Comparison of ENCODE assay signal across 12 cellular contexts in genomic region chr15:89500397-89501270, GRCh38. TPM values are rescaled to one million over a fixed set of nuclear protein-coding genes. Genes with fewer than 3 reads are reported as not detected.
A peak's percentile ranks its signal among the peaks of the same experiment; 100 is the strongest.
DNase-seq lines count a peak whose midpoint lies in the region; ATAC-seq and TF ChIP-seq lines count a peak whose summit lies in the region.
"Had no signal": no experiment of that assay in that cellular context is flagged by ENCODE, and none has a peak within 500 bp of the region (broad histone marks: within the 10 kb centered on the region; RNA-seq: fewer than 3 reads in every experiment).

No MANE protein-coding gene starts in this region.

- peaks cover 0 to 2% of the 10 kb centered on the region in 2 donors for H3K27me3 ChIP-seq in esophagus (ENCODE audit: control insufficient read depth in 1 of 2, insufficient read depth in 2 of 2, low read length in 2 of 2)
- peaks cover 9% of the 10 kb centered on the region for H3K27me3 ChIP-seq in vagina
- H3K27me3 ChIP-seq in body of pancreas, result no peaks in the 10 kb centered on the region

- DNase-seq in cardiac septum (ENCODE audit: low spot score), result peak; percentile 66
- DNase-seq in Right ventricle myocardium inferior (ENCODE audit: missing footprints), result no peak
- DNase-seq in OCI-LY7 (ENCODE audit: low spot score), result peak; percentile 13
- no peak for DNase-seq in vagina (ENCODE audit: extremely low spot score in 2 of 2)
- DNase-seq in HuH-7 (ENCODE audit: low spot score), result no peak
- no peak for DNase-seq in body of pancreas
- DNase-seq: C1 segment of cervical spinal cord; effector CD4-positive, alpha-beta T cell; NCI-H1417 treated with DMSO at 0.1 percent for 48 hours had no signal

- H3K9me3 ChIP-seq in OCI-LY7 (ENCODE audit: low read length) (no peaks in the 10 kb centered on the region), esophagus (ENCODE audit: control insufficient read depth in 2 of 2, insufficient read depth in 1 of 2, low read depth in 1 of 2, low read length in 1 of 2) (no peaks in the 10 kb centered on the region), vagina (no peaks in the 10 kb centered on the region), body of pancreas (no peaks in the 10 kb centered on the region)
- H3K9me3 ChIP-seq: neutrophil had no signal

- H4K20me1 ChIP-seq in OCI-LY7 (ENCODE audit: insufficient read depth, low read length), result no peaks in the 10 kb centered on the region

- no peaks in the 10 kb centered on the region for H3K9me2 ChIP-seq in OCI-LY7 (ENCODE audit: insufficient read depth, low read length)

- no peak for TF ChIP-seq POLR2A in vagina (IDR thresholded peaks at IDR 0.05)
- TF ChIP-seq POLR2A in body of pancreas (IDR thresholded peaks at IDR 0.05), result no peak

- ATAC-seq in Right ventricle myocardium inferior, result no peak
- no peak for ATAC-seq in body of pancreas
- ATAC-seq in HG02938 (IDR thresholded peaks at IDR 0.05; ENCODE audit: unreplicated experiment), result no peak

- intact Hi-C loops in cardiac septum (cut with DNase I), result no loop called here
- intact Hi-C loops in Right ventricle myocardium inferior (cut with DNase I), result no loop called here
- intact Hi-C loops in OCI-LY7 (cut with micrococcal nuclease; ENCODE audit: unreplicated experiment), result no loop called here
- intact Hi-C loops in vagina (cut with DNase I), result no loop called here
- intact Hi-C loops in body of pancreas (cut with DNase I), result no loop called here

- TF ChIP-seq CTCF in OCI-LY7 (conservative IDR thresholded peaks at IDR 0.05; ENCODE audit: low read length) (peak; percentile 69), vagina (IDR thresholded peaks at IDR 0.05) (no peak), body of pancreas (IDR thresholded peaks at IDR 0.05) (peak in 3 of 7 experiments; percentile 10 to 29 (median 22))

- no peaks in the 10 kb centered on the region for H3K79me2 ChIP-seq in OCI-LY7 (ENCODE audit: insufficient read depth, low read depth, low read length)

- no peak overlapping the region for H2AFZ ChIP-seq in OCI-LY7 (ENCODE audit: low read length)

- H3K4me2 ChIP-seq in OCI-LY7 (ENCODE audit: low read length), result no peak overlapping the region

- 71 to 72% methylated on average over 10 of the region's 10 CpGs for WGBS in esophagus, 2 donors
- WGBS in body of pancreas, 2 donors, result 83 to 89% methylated on average over 10 of the region's 10 CpGs

- no peak overlapping the region for H3K4me3 ChIP-seq in OCI-LY7 (ENCODE audit: low read depth, low read length, poor library complexity, severe bottlenecking)
- peak overlapping the region; percentile 3 to 21 for H3K4me3 ChIP-seq in esophagus (ENCODE audit: low read depth in 1 of 2, low read length in 2 of 2)
- H3K4me3 ChIP-seq in vagina, result no peak overlapping the region
- no peak overlapping the region for H3K4me3 ChIP-seq in body of pancreas

- no peaks in the 10 kb centered on the region for H3K36me3 ChIP-seq in OCI-LY7 (ENCODE audit: insufficient read depth, low read length)
- H3K36me3 ChIP-seq in esophagus (ENCODE audit: control insufficient read depth in 2 of 2, insufficient read depth in 2 of 2, low read length in 1 of 2), result peaks cover 0 to 7% of the 10 kb centered on the region in 2 donors
- no peaks in the 10 kb centered on the region for H3K36me3 ChIP-seq in vagina
- H3K36me3 ChIP-seq in body of pancreas (replicated peaks in 1 of 2; ENCODE audit: insufficient read depth in 1 of 2, low read depth in 2 of 2), result no peaks in the 10 kb centered on the region
- H3K36me3 ChIP-seq: neutrophil had no signal

- CTCF ChIA-PET in OCI-LY7 (lab: Charles Lee; ENCODE audit: unreplicated experiment), result no interaction called here

- POLR2A ChIA-PET in OCI-LY7 (lab: Charles Lee), result no interaction called here

- BruUV-seq in OCI-LY7 (replicated peaks; lab: Mats Ljungman, UMichigan), result no TSS peak

- H3K4me1 ChIP-seq in OCI-LY7 (ENCODE audit: insufficient read depth, low read length, poor library complexity, severe bottlenecking) (no peaks in the 10 kb centered on the region), esophagus (ENCODE audit: control insufficient read depth in 2 of 2, insufficient read depth in 2 of 2, low read length in 1 of 2) (peaks cover 2 to 15% of the 10 kb centered on the region in 2 donors), vagina (peaks cover 23% of the 10 kb centered on the region), body of pancreas (peaks cover 12% of the 10 kb centered on the region)

- H3K27ac ChIP-seq in OCI-LY7 (ENCODE audit: low read depth, low read length, poor library complexity, severe bottlenecking), result no peak overlapping the region
- H3K27ac ChIP-seq in esophagus (ENCODE audit: low read depth in 2 of 2, low read length in 1 of 2), result peak overlapping the region; percentile 91 to 97
- H3K27ac ChIP-seq in vagina, result peak overlapping the region; percentile 25
- no peak overlapping the region for H3K27ac ChIP-seq in body of pancreas
- H3K27ac ChIP-seq: neutrophil had no signal

RNA-seq across cellular contexts. Expression of gene RHCG, which starts 4.3 kb away (rescaled TPM):
- total RNA-seq in cardiac septum (2.0 TPM), Right ventricle myocardium inferior (not detected), OCI-LY7 (2022) (not detected in 2 replicates), vagina (1,938 TPM), body of pancreas (under 1 TPM in 1 of 2 donors, not detected in 1; 0.52 TPM)
- not detected in 2 replicates for total RNA-seq in OCI-LY7 (2014; rRNA removed; shearing (Covaris generic))
- 1,000 to 10,000 TPM; 3,283 to 3,991 TPM for polyA plus RNA-seq in esophagus

Comparison
In these comparisons a context has a peak if more than half of its experiments do, and no peak if none do; other contexts are left out.
1. DNase-seq: peak in cardiac septum (single experiment) and OCI-LY7 (single experiment); none in Right ventricle myocardium inferior (single experiment), vagina (0 of 2), HuH-7 (single experiment) and body of pancreas (0 of 4).
2. H3K27ac ChIP-seq: peak in esophagus (2 of 2) and vagina (single experiment); none in OCI-LY7 (single experiment) and body of pancreas (0 of 4).
3. H3K4me3 ChIP-seq: peak in esophagus (2 of 2); none in OCI-LY7 (single experiment), vagina (0 of 2) and body of pancreas (0 of 2).
4. RNA of gene RHCG, which starts 4.3 kb away (total RNA-seq): 1,938 TPM in vagina (single experiment); 2.0 TPM in cardiac septum (single experiment), 0.52 TPM in body of pancreas, not detected in Right ventricle myocardium inferior (single experiment) and not detected in OCI-LY7; every median in the first group is over 100 times any median in the second.